18 cellular contexts compared by ENCODE assay signal in genomic region chr2:191312163-191312562, GRCh38.
DNase-seq lines count a peak whose midpoint lies in the region; ATAC-seq and TF ChIP-seq lines count a peak whose summit lies in the region.
"Had no signal": no experiment of that assay in that cellular context is flagged by ENCODE, and none has a peak within 500 bp of the region (broad histone marks: within the 10 kb centered on the region; RNA-seq: fewer than 3 reads in every experiment).

No MANE protein-coding gene starts in this region.

- in situ Hi-C loops in IMR-90 (cut with MboI; ENCODE audit: low sequenced_read_pairs) = no loop called here

- H3K9ac ChIP-seq in IMR-90 (ENCODE audit: low read depth, low read length) (no peak overlapping the region), mesenchymal stem cell (ENCODE audit: low read length) (no peak overlapping the region)

- POLR2A ChIA-PET in IMR-90 (lab: Charles Lee; ENCODE audit: unreplicated experiment) = no interaction called here
- POLR2A ChIA-PET in GM10248 (lab: Yijun Ruan, JAX) = no interaction called here

- H3K27me3 ChIP-seq in ACC112 (ENCODE audit: insufficient read depth, low read length) = no peaks in the 10 kb centered on the region
- H3K27me3 ChIP-seq in IMR-90 (ENCODE audit: control insufficient read depth, insufficient read depth, low read length) = no peaks in the 10 kb centered on the region
- no peaks in the 10 kb centered on the region for H3K27me3 ChIP-seq in mesenchymal stem cell (ENCODE audit: control insufficient read depth in 1 of 2, insufficient read depth in 1 of 2, low read length in 2 of 2)
- H3K27me3 ChIP-seq: BE2C had no signal

- CTCF ChIA-PET in IMR-90 (lab: Yijun Ruan, JAX) = interaction anchor here (0.5 kb wide), 1 partner anchor 336 kb away, joined by 6 read pairs; no protein-coding TSS in a partner anchor
- CTCF ChIA-PET in GM10248 (lab: Yijun Ruan, JAX) = no interaction called here

- H3K14ac ChIP-seq in IMR-90 (replicated peaks; ENCODE audit: low read depth, low read length) (no peak overlapping the region), mesenchymal stem cell (ENCODE audit: low read length in 2 of 2) (no peak overlapping the region)

- H3K9me3 ChIP-seq in IMR-90 (ENCODE audit: control insufficient read depth, insufficient read depth, low read length) (no peaks in the 10 kb centered on the region), mesenchymal stem cell (ENCODE audit: control insufficient read depth, low read length) (no peaks in the 10 kb centered on the region)
- H3K9me3 ChIP-seq: BE2C had no signal

- dilution Hi-C loops in IMR-90 (cut with HindIII; ENCODE audit: low sequenced_read_pairs, unreplicated experiment) = no loop called here

- H3K4me1 ChIP-seq in ACC112 (ENCODE audit: control insufficient read depth, insufficient read depth, low read length, unreplicated experiment) (peaks cover 25% of the 10 kb centered on the region), IMR-90 (ENCODE audit: control insufficient read depth, insufficient read depth, low read length) (peaks cover 15% of the 10 kb centered on the region), mesenchymal stem cell (ENCODE audit: control insufficient read depth, insufficient read depth, low read depth, low read length) (peaks cover 4% of the 10 kb centered on the region)

- H2BK15ac ChIP-seq in IMR-90 (ENCODE audit: low read depth, low read length) (no peak overlapping the region), mesenchymal stem cell (ENCODE audit: low read depth, poor library complexity, severe bottlenecking) (no peak overlapping the region)

- H4K8ac ChIP-seq in IMR-90 (ENCODE audit: low read depth in 2 of 2, low read length in 2 of 2) = 0 out of 4 replicates have a peak overlapping the region, but pooled peaks of 1 of the 2 experiments have one; percentile 19
- no peak overlapping the region for H4K8ac ChIP-seq in mesenchymal stem cell (ENCODE audit: low read length)

- H3K4me2 ChIP-seq in IMR-90 (ENCODE audit: low read depth, low read length) = no peak overlapping the region
- H3K4me2 ChIP-seq in mesenchymal stem cell (ENCODE audit: low read length, poor library complexity, severe bottlenecking) = no peak overlapping the region

- ATAC-seq in IMR-90 (ENCODE audit: low read depth) (no peak), omental fat pad (ENCODE audit: low FRiP score) (no peak), GM19455 (IDR thresholded peaks at IDR 0.05; ENCODE audit: unreplicated experiment) (no peak)

- H3K79me1 ChIP-seq in IMR-90 (ENCODE audit: low read depth in 1 of 2, low read length in 2 of 2) (peaks cover 30 to 74% of the 10 kb centered on the region in 2 experiments), mesenchymal stem cell (replicated peaks; ENCODE audit: low read length, poor library complexity, severe bottlenecking) (peaks cover 20% of the 10 kb centered on the region)

- H3K23ac ChIP-seq in IMR-90 (ENCODE audit: low read depth, low read length) = no peak overlapping the region
- H3K23ac ChIP-seq in mesenchymal stem cell (ENCODE audit: low read length in 2 of 2) = no peak overlapping the region

- H4K91ac ChIP-seq in IMR-90 (ENCODE audit: insufficient read depth, low read depth, low read length) = no peak overlapping the region
- no peak overlapping the region for H4K91ac ChIP-seq in mesenchymal stem cell (ENCODE audit: low read length)

- peaks cover 3% of the 10 kb centered on the region; the same call in 1 of the 2 replicates for H4K20me1 ChIP-seq in IMR-90 (ENCODE audit: insufficient read depth, low read length)

- 0 out of 2 replicates have a peak, but pooled peaks cover 7% of the 10 kb centered on the region for H3K9me1 ChIP-seq in IMR-90 (ENCODE audit: insufficient read depth, low read length)

- H2AFZ ChIP-seq in ACC112 (ENCODE audit: low read length, unreplicated experiment) (no peak overlapping the region), IMR-90 (replicated peaks; ENCODE audit: low read length, poor library complexity) (no peak overlapping the region), mesenchymal stem cell (ENCODE audit: low read depth, low read length) (no peak overlapping the region)

- DNase-seq in IMR-90 = no peak
- DNase-seq in epithelial cell of prostate (ENCODE audit: low read depth, low spot score) = no peak
- DNase-seq in mesenchymal stem cell = no peak
- DNase-seq in NCI-H748 (lab: John Stamatoyannopoulos, UW; ENCODE audit: unreplicated experiment) = no peak
- DNase-seq in omental fat pad (ENCODE audit: low spot score) = no peak
- no peak for DNase-seq in GM10248 (ENCODE audit: extremely low spot score)
- DNase-seq: BE2C, DMS79 treated with DMSO at 0.1 percent for 48 hours, H9, KG1, NCI-H1105 treated with DMSO at 0.1 percent for 48 hours, NCI-H2029 treated with DMSO at 0.1 percent for 48 hours, NCI-H510A treated with DMSO at 0.1 percent for 48 hours, NCI-H82, Right ventricle myocardium superior had no signal

- H2AK9ac ChIP-seq in IMR-90 (replicated peaks; ENCODE audit: low read depth, low read length, poor library complexity) = no peak overlapping the region

- TF ChIP-seq RAD21 in IMR-90 (IDR thresholded peaks at IDR 0.05; ENCODE audit: low read length) = no peak

- WGBS in IMR-90 (ENCODE audit: extremely low coverage in 2 of 2, insufficient read length in 1 of 2), 2 experiments = no CpG with 5 or more reads among the region's 3 CpGs
- WGBS in mesenchymal stem cell = 96% methylated on average over 3 of the region's 3 CpGs

- H3K79me2 ChIP-seq in ACC112 (ENCODE audit: control insufficient read depth, insufficient read depth, low read length, unreplicated experiment) = peaks cover 56% of the 10 kb centered on the region

- TF ChIP-seq CTCF in IMR-90 (conservative IDR thresholded peaks at IDR 0.05; ENCODE audit: low read depth, low read length) (no peak), omental fat pad (IDR thresholded peaks at IDR 0.05) (no peak), GM10248 (IDR thresholded peaks at IDR 0.05; ENCODE audit: control extremely low read depth, extremely low read depth, low read depth, missing control alignments) (no peak)

- H3K56ac ChIP-seq in IMR-90 (ENCODE audit: extremely low read depth, insufficient read depth, low read length) = no peak overlapping the region

- no peak overlapping the region for H3K4me3 ChIP-seq in ACC112 (ENCODE audit: low read depth, low read length)
- H3K4me3 ChIP-seq in IMR-90 (ENCODE audit: insufficient read depth, low read depth, low read length) = no peak overlapping the region
- H3K4me3 ChIP-seq in mesenchymal stem cell (ENCODE audit: insufficient read depth in 1 of 2, low read depth in 1 of 2, low read length in 2 of 2) = no peak overlapping the region

- H2BK120ac ChIP-seq in IMR-90 (ENCODE audit: low read depth, low read length) (no peak overlapping the region), mesenchymal stem cell (ENCODE audit: low read depth, low read length) (no peak overlapping the region)

- H3K18ac ChIP-seq in IMR-90 (ENCODE audit: low read depth, low read length) = no peak overlapping the region
- no peak overlapping the region for H3K18ac ChIP-seq in mesenchymal stem cell (ENCODE audit: low read depth in 1 of 2, low read length in 2 of 2)

- TF ChIP-seq POLR2A in IMR-90 (IDR thresholded peaks at IDR 0.05; ENCODE audit: low read depth, low read length) = no peak

- H3K27ac ChIP-seq in ACC112 (ENCODE audit: low read depth, low read length) (peak overlapping the region; percentile 54), IMR-90 (ENCODE audit: insufficient read depth, low read length) (no peak overlapping the region), epithelial cell of prostate (peak overlapping the region; percentile 93), mesenchymal stem cell (ENCODE audit: low read length, poor library complexity, severe bottlenecking) (peak overlapping the region; percentile 67)
- H3K27ac ChIP-seq: HL-60 had no signal

- no peak overlapping the region for H2BK12ac ChIP-seq in mesenchymal stem cell (ENCODE audit: low read length in 2 of 2)

- no peak overlapping the region for H4K5ac ChIP-seq in IMR-90 (ENCODE audit: low read depth, low read length)

- H2AK5ac ChIP-seq in IMR-90 (ENCODE audit: low read depth, low read length) (no peak overlapping the region), mesenchymal stem cell (ENCODE audit: low read length, severe bottlenecking) (no peak overlapping the region)

- no peak overlapping the region for H3K4ac ChIP-seq in IMR-90 (ENCODE audit: low read depth, low read length)
- H3K4ac ChIP-seq in mesenchymal stem cell (ENCODE audit: low read depth in 1 of 2, low read length in 2 of 2) = no peak overlapping the region

- peak overlapping the region; percentile 11 for H2BK5ac ChIP-seq in IMR-90 (ENCODE audit: low read depth, low read length, poor library complexity, severe bottlenecking)
- H2BK5ac ChIP-seq in mesenchymal stem cell (ENCODE audit: low read depth, low read length, poor library complexity, severe bottlenecking) = no peak overlapping the region

- no peak overlapping the region; the same call in 1 of the 2 replicates for H2BK20ac ChIP-seq in IMR-90 (ENCODE audit: low read depth, low read length)

- intact Hi-C loops in IMR-90 (cut with micrococcal nuclease) = no loop called here

- no TSS peak for BruUV-seq in IMR-90 (replicated peaks; lab: Mats Ljungman, UMichigan)

- H3K36me3 ChIP-seq in ACC112 (ENCODE audit: insufficient read depth, low read length) (no peaks in the 10 kb centered on the region), IMR-90 (ENCODE audit: control insufficient read depth, insufficient read depth, low read length) (peaks cover 5% of the 10 kb centered on the region; the same call in 1 of the 2 replicates), mesenchymal stem cell (ENCODE audit: control insufficient read depth in 1 of 2, insufficient read depth in 2 of 2, low read depth in 1 of 2, low read length in 2 of 2) (peaks cover 5 to 33% of the 10 kb centered on the region in 2 experiments)
- H3K36me3 ChIP-seq: BE2C had no signal

TF ChIP-seq in IMR-90, 13 proteins besides CTCF, POLR2A, EP300 and RAD21 (continues in another document):
- TF ChIP-seq RFX5 (IDR thresholded peaks at IDR 0.05; ENCODE audit: low read depth, low read length) (no peak), MAZ (IDR thresholded peaks at IDR 0.05; ENCODE audit: borderline replicate concordance, low read depth, low read length) (no peak), ELK1 (IDR thresholded peaks at IDR 0.05; ENCODE audit: borderline replicate concordance, low read depth, low read length) (no peak), MXI1 (IDR thresholded peaks at IDR 0.05; ENCODE audit: borderline replicate concordance, low read depth, low read length) (no peak), MAFK (IDR thresholded peaks at IDR 0.05; ENCODE audit: low read depth, low read length) (no peak), SMC3 (IDR thresholded peaks at IDR 0.05; ENCODE audit: low read depth, low read length) (no peak), FOS (IDR thresholded peaks at IDR 0.05; ENCODE audit: low read depth, low read length) (no peak)
